ENCODE assay signal across 12 cellular contexts in genomic region chr19:4389511-4390016, GRCh38. TPM values are rescaled to one million over a fixed set of nuclear protein-coding genes. Genes with fewer than 3 reads are reported as not detected.
DNase-seq lines count a peak whose midpoint lies in the region; ATAC-seq, FAIRE-seq and TF ChIP-seq lines count a peak whose summit lies in the region.
"Had no signal": no experiment of that assay in that cellular context is flagged by ENCODE, and none has a peak within 500 bp of the region (broad histone marks: within the 10 kb centered on the region; RNA-seq: fewer than 3 reads in every experiment).

No MANE protein-coding gene starts in this region.

- H3K27ac ChIP-seq in HEK293 (ENCODE audit: extremely low read depth, low read depth, low read length), result no peak overlapping the region
- H3K27ac ChIP-seq in lower lobe of right lung, result peak overlapping the region; percentile 84

- peaks cover 15% of the 10 kb centered on the region for H3K36me3 Mint-ChIP-seq in central memory CD8-positive, alpha-beta T cell (ENCODE audit: insufficient read depth)
- peaks cover 18% of the 10 kb centered on the region for H3K36me3 Mint-ChIP-seq in stimulated activated memory B cell treated with anti-CD40 and anti-IgM and Interleukin-4, amounts not matched to agents 10 μg/mL and 1 μg/mL and 100 μg/mL, for 72 hours
- H3K36me3 Mint-ChIP-seq in progenitor cell of endocrine pancreas (ENCODE audit: insufficient read depth), result no peaks in the 10 kb centered on the region

- intact Hi-C loops in lower lobe of right lung (cut with DNase I), result no loop called here

- ATAC-seq in central memory CD8-positive, alpha-beta T cell (replicated peaks; ENCODE audit: extremely low read depth, poor library complexity, severe bottlenecking), result no peak
- ATAC-seq in lower lobe of right lung (no peak), HG03139 (IDR thresholded peaks at IDR 0.05; ENCODE audit: unreplicated experiment) (no peak)
- no peak for ATAC-seq in stimulated activated memory B cell treated with anti-CD40 and anti-IgM and Interleukin-4, amounts not matched to agents 10 μg/mL and 1 μg/mL and 100 μg/mL, for 72 hours

- FAIRE-seq in H54 (lab: Jason Lieb, UNC), result no peak

- TF ChIP-seq POLR2A in H54 (IDR thresholded peaks at IDR 0.05; ENCODE audit: low read depth, low read length), result no peak

- CTCF ChIA-PET in HEK293 (lab: Yijun Ruan, JAX), result interaction anchor here (3.0 kb wide), 1 partner anchor 11 kb away, joined by 14 read pairs; the partner anchor contains the start of gene SH3GL1

- H3K4me1 ChIP-seq in HEK293 (ENCODE audit: control insufficient read depth, insufficient read depth, low read length), result peaks cover 13% of the 10 kb centered on the region
- peaks cover 63% of the 10 kb centered on the region for H3K4me1 ChIP-seq in lower lobe of right lung

- no peak overlapping the region for H3K4me3 ChIP-seq in HEK293 (ENCODE audit: low read depth, low read length)
- H3K4me3 ChIP-seq in lower lobe of right lung, result peak overlapping the region; percentile 9

- H3K9me3 Mint-ChIP-seq in central memory CD8-positive, alpha-beta T cell, result no peaks in the 10 kb centered on the region
- H3K9me3 Mint-ChIP-seq in stimulated activated memory B cell treated with anti-CD40 and anti-IgM and Interleukin-4, amounts not matched to agents 10 μg/mL and 1 μg/mL and 100 μg/mL, for 72 hours, result no peaks in the 10 kb centered on the region
- H3K9me3 Mint-ChIP-seq in progenitor cell of endocrine pancreas (ENCODE audit: low read depth), result no peaks in the 10 kb centered on the region
- H3K9me3 Mint-ChIP-seq: activated naive CD8-positive, alpha-beta T cell treated with anti-CD3 and anti-CD28 coated beads, Interleukin-2, amount 10 ng/mL, durations not matched to agents 7 days and 5 days had no signal

- no peak overlapping the region for H3K4me3 Mint-ChIP-seq in central memory CD8-positive, alpha-beta T cell
- H3K4me3 Mint-ChIP-seq in stimulated activated memory B cell treated with anti-CD40 and anti-IgM and Interleukin-4, amounts not matched to agents 10 μg/mL and 1 μg/mL and 100 μg/mL, for 72 hours, result no peak overlapping the region
- no peak overlapping the region for H3K4me3 Mint-ChIP-seq in progenitor cell of endocrine pancreas (ENCODE audit: low read depth)

- H3K27me3 ChIP-seq in lower lobe of right lung (ENCODE audit: low read depth), result no peaks in the 10 kb centered on the region

- H3K36me3 ChIP-seq in HEK293 (ENCODE audit: control insufficient read depth in 2 of 2, insufficient read depth in 1 of 2, low read length in 2 of 2) (peaks cover 0 to 24% of the 10 kb centered on the region in 2 experiments; a peak in 2 of 3 replicates), lower lobe of right lung (peaks cover 23% of the 10 kb centered on the region)

- no peaks in the 10 kb centered on the region for H3K9me3 ChIP-seq in HEK293 (ENCODE audit: control insufficient read depth, insufficient read depth, low read depth, low read length)
- H3K9me3 ChIP-seq in lower lobe of right lung, result no peaks in the 10 kb centered on the region

- H3K4me1 Mint-ChIP-seq in central memory CD8-positive, alpha-beta T cell, result peaks cover 25% of the 10 kb centered on the region
- peaks cover 57% of the 10 kb centered on the region for H3K4me1 Mint-ChIP-seq in stimulated activated memory B cell treated with anti-CD40 and anti-IgM and Interleukin-4, amounts not matched to agents 10 μg/mL and 1 μg/mL and 100 μg/mL, for 72 hours
- H3K4me1 Mint-ChIP-seq in progenitor cell of endocrine pancreas (ENCODE audit: low read depth), result peaks cover 27% of the 10 kb centered on the region

- TF ChIP-seq CTCF in HEK293 (tag by site-specific recombination; IDR thresholded peaks at IDR 0.05), result no peak
- TF ChIP-seq CTCF in lower lobe of right lung (IDR thresholded peaks at IDR 0.05), result no peak
- no peak for TF ChIP-seq CTCF in progenitor cell of endocrine pancreas (IDR thresholded peaks at IDR 0.05; ENCODE audit: unreplicated experiment)

- no peaks in the 10 kb centered on the region for H3K27me3 Mint-ChIP-seq in central memory CD8-positive, alpha-beta T cell
- no peaks in the 10 kb centered on the region for H3K27me3 Mint-ChIP-seq in stimulated activated memory B cell treated with anti-CD40 and anti-IgM and Interleukin-4, amounts not matched to agents 10 μg/mL and 1 μg/mL and 100 μg/mL, for 72 hours
- no peaks in the 10 kb centered on the region for H3K27me3 Mint-ChIP-seq in progenitor cell of endocrine pancreas
- H3K27me3 Mint-ChIP-seq: activated naive CD8-positive, alpha-beta T cell treated with anti-CD3 and anti-CD28 coated beads, Interleukin-2, amount 10 ng/mL, durations not matched to agents 7 days and 5 days had no signal

- POLR2A ChIA-PET in HEK293 (lab: Yijun Ruan, JAX), result no interaction called here

- DNase-seq in central memory CD8-positive, alpha-beta T cell (ENCODE audit: low spot score in 2 of 2), result no peak
- DNase-seq in lower lobe of right lung, result no peak
- DNase-seq in progenitor cell of endocrine pancreas (ENCODE audit: low spot score, unreplicated experiment), result no peak
- no peak for DNase-seq in H54 (ENCODE audit: insufficient read length, low spot score)
- DNase-seq in T-helper 1 cell, result no peak
- DNase-seq: activated naive CD8-positive, alpha-beta T cell treated with anti-CD3 and anti-CD28 coated beads, Interleukin-2, amount 10 ng/mL, durations not matched to agents 7 days and 5 days; Calu3; foreskin melanocyte; RPMI8226 had no signal

- peak overlapping the region; percentile 60 for H3K27ac Mint-ChIP-seq in central memory CD8-positive, alpha-beta T cell (ENCODE audit: low read depth)
- peak overlapping the region; percentile 56 for H3K27ac Mint-ChIP-seq in stimulated activated memory B cell treated with anti-CD40 and anti-IgM and Interleukin-4, amounts not matched to agents 10 μg/mL and 1 μg/mL and 100 μg/mL, for 72 hours
- no peak overlapping the region for H3K27ac Mint-ChIP-seq in progenitor cell of endocrine pancreas

TF ChIP-seq in HEK293, 187 proteins besides CTCF, POLR2A, EP300 and RAD21:
- TF ChIP-seq ZNF169 (tag by site-specific recombination; IDR thresholded peaks at IDR 0.05), result no peak
- TF ChIP-seq ELK4 (IDR thresholded peaks at IDR 0.05; ENCODE audit: borderline replicate concordance, low read depth, low read length), result no peak
- peak; percentile 51 for TF ChIP-seq REST (tag by site-specific recombination; IDR thresholded peaks at IDR 0.05)
- TF ChIP-seq ZNF510 (tag by site-specific recombination; IDR thresholded peaks at IDR 0.05; ENCODE audit: insufficient replicate concordance), result no peak
- TF ChIP-seq ZNF48 (tag by site-specific recombination; IDR thresholded peaks at IDR 0.05), result no peak

RNA-seq across cellular contexts. Expression of gene SH3GL1, which starts 10.8 kb away (rescaled TPM):
- 44.3 TPM for total RNA-seq in lower lobe of right lung
- total RNA-seq in progenitor cell of endocrine pancreas, result 55.6 and 61.6 TPM in 2 replicates

RNA-seq across cellular contexts. Expression of gene CHAF1A, which starts 12.9 kb away (rescaled TPM):
- 7.2 TPM for total RNA-seq in lower lobe of right lung
- total RNA-seq in progenitor cell of endocrine pancreas, result 41.8 and 48.2 TPM in 2 replicates

RNA-seq across cellular contexts. Expression of gene MPND, which starts 46.2 kb away (rescaled TPM):
- total RNA-seq in lower lobe of right lung (41.2 TPM), progenitor cell of endocrine pancreas (62.2 and 64.2 TPM in 2 replicates)

RNA-seq across cellular contexts. Expression of gene STAP2, which starts 50.9 kb away (rescaled TPM):
- total RNA-seq in lower lobe of right lung (11.8 TPM), progenitor cell of endocrine pancreas (35.6 and 41.0 TPM in 2 replicates)
